ENCODE assay signal across 1 cellular context in genomic region chr1:77779529-77780281, GRCh38.
A peak's percentile ranks its signal among the peaks of the same experiment; 100 is the strongest.
TF ChIP-seq lines count a peak whose summit lies in the region.

Gene MIGA1, plus strand, starts transcription at chr1:77779649. Its CDS starts 3,604 bp downstream, at chr1:77783253.

TF ChIP-seq in HepG2, 621 proteins besides CTCF, POLR2A, EP300 and RAD21 (continued from another document and continues in another):
- TF ChIP-seq ZFY (CRISPR knock-in tag; IDR thresholded peaks at IDR 0.05) (peak; percentile 88), ZNF317 (CRISPR knock-in tag; IDR thresholded peaks at IDR 0.05) (no peak), ZBTB25 (CRISPR knock-in tag; IDR thresholded peaks at IDR 0.05) (0 out of 2 replicates have a peak, but pooled peaks have one; percentile 44), PBX3 (CRISPR knock-in tag; IDR thresholded peaks at IDR 0.05; ENCODE audit: borderline replicate concordance) (no peak), KMT2A (CRISPR knock-in tag; IDR thresholded peaks at IDR 0.05) (peak; percentile 93), TEAD2 (CRISPR knock-in tag; IDR thresholded peaks at IDR 0.05) (no peak), ATF6 (CRISPR knock-in tag; conservative IDR thresholded peaks at IDR 0.05) (no peak), MEIS2 (CRISPR knock-in tag; IDR thresholded peaks at IDR 0.05) (0 out of 2 replicates have a peak, but pooled peaks have one; percentile 46), ZNF687 (CRISPR knock-in tag; IDR thresholded peaks at IDR 0.05) (peak; percentile 91), MAFG (CRISPR knock-in tag; IDR thresholded peaks at IDR 0.05) (no peak), NFE2 (CRISPR knock-in tag; IDR thresholded peaks at IDR 0.05) (no peak), YEATS2 (CRISPR knock-in tag; IDR thresholded peaks at IDR 0.05; ENCODE audit: borderline replicate concordance) (peak; percentile 71; the same call in 1 of the 2 replicates), NFYB (CRISPR knock-in tag; IDR thresholded peaks at IDR 0.05) (peak; percentile 51), ZNF589 (CRISPR knock-in tag; conservative IDR thresholded peaks at IDR 0.05) (no peak), GMEB1 (CRISPR knock-in tag; IDR thresholded peaks at IDR 0.05; ENCODE audit: borderline replicate concordance) (peak; percentile 94), CC2D1A (CRISPR knock-in tag; IDR thresholded peaks at IDR 0.05) (no peak), THAP8 (CRISPR knock-in tag; IDR thresholded peaks at IDR 0.05; ENCODE audit: borderline replicate concordance) (no peak), RFXANK (CRISPR knock-in tag; IDR thresholded peaks at IDR 0.05) (0 out of 2 replicates have a peak, but pooled peaks have one; percentile 26), ZNF326 (CRISPR knock-in tag; IDR thresholded peaks at IDR 0.05; ENCODE audit: borderline replicate concordance) (no peak), ZBTB1 (CRISPR knock-in tag; IDR thresholded peaks at IDR 0.05; ENCODE audit: borderline replicate concordance) (no peak), ZSCAN29 (CRISPR knock-in tag; conservative IDR thresholded peaks at IDR 0.05) (no peak), NR2F6 (IDR thresholded peaks at IDR 0.05) (no peak), NR2F6 (CRISPR knock-in tag; IDR thresholded peaks at IDR 0.05) (peak; percentile 60; the same call in 1 of the 2 replicates), TSC22D2 (CRISPR knock-in tag; IDR thresholded peaks at IDR 0.05; ENCODE audit: borderline replicate concordance) (no peak), ZNF773 (CRISPR knock-in tag; IDR thresholded peaks at IDR 0.05; ENCODE audit: borderline replicate concordance) (no peak), MTA1 (CRISPR knock-in tag; IDR thresholded peaks at IDR 0.05; ENCODE audit: borderline replicate concordance) (peak; percentile 66; the same call in 1 of the 2 replicates), ZNF619 (CRISPR knock-in tag; IDR thresholded peaks at IDR 0.05) (0 out of 2 replicates have a peak, but pooled peaks have one; percentile 56), MTA3 (CRISPR knock-in tag; IDR thresholded peaks at IDR 0.05) (no peak), ZSCAN31 (CRISPR knock-in tag; IDR thresholded peaks at IDR 0.05; ENCODE audit: low read depth) (no peak), ZNF263 (CRISPR knock-in tag; IDR thresholded peaks at IDR 0.05) (no peak), SAP130 (CRISPR knock-in tag; IDR thresholded peaks at IDR 0.05; ENCODE audit: low read depth) (peak; percentile 94), ZNF136 (CRISPR knock-in tag; IDR thresholded peaks at IDR 0.05; ENCODE audit: low read depth) (no peak), RBM22 (optimal IDR thresholded peaks at IDR 0.05; ENCODE audit: low read length) (no peak), ZNF281 (CRISPR knock-in tag; IDR thresholded peaks at IDR 0.05; ENCODE audit: borderline replicate concordance) (peak; percentile 18; the same call in 1 of the 2 replicates), ZBTB10 (CRISPR knock-in tag; IDR thresholded peaks at IDR 0.05; ENCODE audit: borderline replicate concordance) (no peak), PHB2 (IDR thresholded peaks at IDR 0.05; ENCODE audit: partially characterized antibody) (no peak), CENPX (CRISPR knock-in tag; IDR thresholded peaks at IDR 0.05) (no peak), TRAFD1 (CRISPR knock-in tag; IDR thresholded peaks at IDR 0.05; ENCODE audit: borderline replicate concordance) (no peak), HNF4A (CRISPR knock-in tag; IDR thresholded peaks at IDR 0.05) (peak; percentile 64), SRSF1 (optimal IDR thresholded peaks at IDR 0.05; ENCODE audit: low read depth, low read length) (no peak), MYPOP (CRISPR knock-in tag; IDR thresholded peaks at IDR 0.05) (no peak; the same call in 1 of the 2 replicates)
